In the genomic region with DNA sequence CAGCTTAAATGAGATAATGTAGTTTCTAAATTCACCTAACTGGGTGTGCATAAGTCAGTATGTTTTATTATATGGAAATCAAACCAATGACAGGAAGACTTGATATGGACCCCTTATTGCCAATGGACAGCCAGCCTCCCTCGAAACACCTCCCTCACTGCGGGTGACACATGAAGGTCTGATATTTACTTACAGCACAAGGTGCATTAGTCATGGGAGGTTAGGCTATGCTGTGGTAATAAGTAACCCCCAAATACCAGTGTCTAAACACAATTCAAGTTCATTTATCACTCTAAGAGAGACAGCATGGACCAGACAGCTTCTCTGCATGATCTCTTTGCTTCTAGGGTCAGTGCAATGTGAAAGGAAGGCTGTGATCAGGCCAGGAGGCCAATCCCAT, we compare ENCODE assay signal across 20 cellular contexts.
"Had no signal": no experiment of that assay in that cellular context is flagged by ENCODE, and none has a peak within 500 bp of the region (broad histone marks: within the 10 kb centered on the region; RNA-seq: fewer than 3 reads in every experiment).

No MANE protein-coding gene starts in this region.

- H3K9me3 ChIP-seq: heart right ventricle, left lung, neutrophil, pancreas, psoas muscle, upper lobe of left lung had no signal

- DNase-seq: activated CD4-positive, alpha-beta T cell treated with anti-CD3 and anti-CD28 coated beads for 1 hour; activated CD4-positive, alpha-beta T cell treated with anti-CD3 and anti-CD28 coated beads, Interleukin-2, amount 50 U/mL, for 1 hour; activated CD8-positive, alpha-beta T cell treated with anti-CD3 and anti-CD28 coated beads, Interleukin-2, amount 10 ng/mL, durations not matched to agents 7 days and 5 days; activated gamma-delta T cell treated with Interleukin-2 at 50 U/mL for 16 hours; aorta; central memory CD4-positive, alpha-beta T cell; effector memory CD8-positive, alpha-beta T cell; heart right ventricle; left lung; midbrain; pancreas; psoas muscle; right cardiac atrium; stimulated activated CD4-positive, alpha-beta T cell treated with anti-CD3 and anti-CD28 coated beads, Interleukin-12 subunit alpha, Interleukin-12 subunit beta, amount 100 ng/mL, for 4 hours; stimulated activated CD4-positive, alpha-beta T cell treated with anti-CD3 and anti-CD28 coated beads, Interleukin-4, amount 100 ng/mL, for 4 hours; stimulated activated naive CD8-positive, alpha-beta T cell treated with anti-CD3 and anti-CD28 coated beads, Interleukin-15, Interleukin-2, amounts not matched to agents 100 U/mL and 50 U/mL, for 24 hours; T-helper 1 cell; upper lobe of left lung had no signal

- H3K27me3 ChIP-seq: pancreas, upper lobe of left lung had no signal

- H3K36me3 ChIP-seq: heart right ventricle, left lung, neutrophil, pancreas, upper lobe of left lung had no signal

- H3K4me1 ChIP-seq: heart right ventricle, left lung, pancreas, psoas muscle, upper lobe of left lung had no signal

- H3K4me3 ChIP-seq: heart right ventricle, left lung, pancreas, psoas muscle, upper lobe of left lung had no signal

- H3K27ac ChIP-seq: heart right ventricle, left lung, neutrophil, pancreas, psoas muscle, upper lobe of left lung had no signal

- ATAC-seq: activated CD8-positive, alpha-beta T cell treated with anti-CD3 and anti-CD28 coated beads, Interleukin-2, amount 10 ng/mL, durations not matched to agents 7 days and 5 days; effector memory CD8-positive, alpha-beta T cell; heart right ventricle; left lung; natural killer cell treated with Interleukin-12 subunit alpha and Interleukin-12 subunit beta and Interleukin-15 and Interleukin-18, amount 100 ng/mL, for 72 hours; pancreas; psoas muscle; right cardiac atrium; stimulated activated naive CD8-positive, alpha-beta T cell treated with anti-CD3 and anti-CD28 coated beads, Interleukin-15, Interleukin-2, amounts not matched to agents 100 U/mL and 50 U/mL, for 24 hours had no signal
